In genomic region chr14:66432334-66432733, GRCh38 we compare ENCODE assay signal across 2 cellular contexts.
TF ChIP-seq lines count a peak whose summit lies in the region.

No MANE protein-coding gene starts in this region.

TF ChIP-seq in liver, 16 proteins besides CTCF, POLR2A, EP300 and RAD21 (continued from another document):
- TF ChIP-seq JUND (IDR thresholded peaks at IDR 0.05): peak; percentile 64 to 78
- no peak for TF ChIP-seq NR2F2 (IDR thresholded peaks at IDR 0.05)
- peak; percentile 49 to 80 for TF ChIP-seq RXRA (IDR thresholded peaks at IDR 0.05)
- peak; percentile 60 to 76 for TF ChIP-seq HNF4A (conservative IDR thresholded peaks at IDR 0.05)
- TF ChIP-seq REST (IDR thresholded peaks at IDR 0.05): peak; percentile 55
- peak; percentile 47 for TF ChIP-seq ZBTB33 (IDR thresholded peaks at IDR 0.05)
- TF ChIP-seq FOXA2 (IDR thresholded peaks at IDR 0.05): no peak
- no peak for TF ChIP-seq MAX (IDR thresholded peaks at IDR 0.05)
- no peak for TF ChIP-seq FOXA1 (IDR thresholded peaks at IDR 0.05)
- TF ChIP-seq HNF4G (IDR thresholded peaks at IDR 0.05): peak; percentile 15
- TF ChIP-seq YY1 (IDR thresholded peaks at IDR 0.05): peak; percentile 57

TF ChIP-seq in HepG2, 621 proteins besides CTCF, POLR2A, EP300 and RAD21 (continued from another document):
- no peak for TF ChIP-seq TFDP2 (CRISPR knock-in tag; IDR thresholded peaks at IDR 0.05)
- no peak for TF ChIP-seq RBM39 (IDR thresholded peaks at IDR 0.05; ENCODE audit: low read depth, low read length, poor library complexity, severe bottlenecking)
- no peak for TF ChIP-seq FOXK1 (CRISPR knock-in tag; IDR thresholded peaks at IDR 0.05; ENCODE audit: borderline replicate concordance, low read depth)
- TF ChIP-seq NR1H2 (CRISPR knock-in tag; IDR thresholded peaks at IDR 0.05; ENCODE audit: borderline replicate concordance, low read depth): no peak
- no peak for TF ChIP-seq TIGD3 (CRISPR knock-in tag; IDR thresholded peaks at IDR 0.05; ENCODE audit: borderline replicate concordance)
- TF ChIP-seq ZNF569 (CRISPR knock-in tag; IDR thresholded peaks at IDR 0.05; ENCODE audit: borderline replicate concordance): no peak
- TF ChIP-seq CENPBD1 (CRISPR knock-in tag; IDR thresholded peaks at IDR 0.05; ENCODE audit: borderline replicate concordance, low read depth): no peak
- no peak for TF ChIP-seq ZFP62 (CRISPR knock-in tag; IDR thresholded peaks at IDR 0.05)
- no peak for TF ChIP-seq ZSCAN31 (CRISPR knock-in tag; IDR thresholded peaks at IDR 0.05; ENCODE audit: low read depth)
- no peak for TF ChIP-seq IKZF5 (CRISPR knock-in tag; IDR thresholded peaks at IDR 0.05)
- no peak for TF ChIP-seq CCDC6 (CRISPR knock-in tag; IDR thresholded peaks at IDR 0.05)
